Comparison of ENCODE assay signal across 8 cellular contexts in genomic region chr15:78422571-78423340, GRCh38. TPM values are rescaled to one million over a fixed set of nuclear protein-coding genes. Genes with fewer than 3 reads are reported as not detected.
DNase-seq lines count a peak whose midpoint lies in the region; ATAC-seq and TF ChIP-seq lines count a peak whose summit lies in the region.

No MANE protein-coding gene starts in this region.

- ATAC-seq in GM18870 (IDR thresholded peaks at IDR 0.05; ENCODE audit: unreplicated experiment): no peak

- no peaks in the 10 kb centered on the region for H3K9me3 ChIP-seq in tibial nerve

- no peaks in the 10 kb centered on the region for H3K36me3 ChIP-seq in tibial nerve

- H3K27me3 ChIP-seq in tibial nerve: peaks cover 0 to 3% of the 10 kb centered on the region in 2 donors

- no peak for TF ChIP-seq EP300 in tibial nerve (IDR thresholded peaks at IDR 0.05)

- TF ChIP-seq CTCF in RWPE1 (conservative IDR thresholded peaks at IDR 0.05; ENCODE audit: low read depth) (peak; percentile 97), fibroblast of pulmonary artery (IDR thresholded peaks at IDR 0.05; ENCODE audit: low read length, missing control alignments) (peak; percentile 99), tibial nerve (IDR thresholded peaks at IDR 0.05) (peak; percentile 81 to 94 (median 84))

- H3K27ac ChIP-seq in RWPE1 (no peak overlapping the region), tibial nerve (no peak overlapping the region)

- POLR2A ChIA-PET in RWPE1 (lab: Yijun Ruan, JAX; ENCODE audit: low non-redundant PET): interaction anchor here (0.7 to 0.8 kb wide), 2 partner anchors 8 to 15 kb away, joined by 3 read pairs; partner anchors contain the start of gene IREB2

- WGBS in tibial nerve, 2 donors: 47 to 62% methylated on average over 12 of the region's 12 CpGs

- peaks cover 0 to 16% (median 0%) of the 10 kb centered on the region in 4 donors for H3K4me1 ChIP-seq in tibial nerve

- H3K4me3 ChIP-seq in fibroblast of pulmonary artery (replicated peaks; ENCODE audit: low read depth, low read length) (no peak overlapping the region), tibial nerve (no peak overlapping the region)

- peak; percentile 73 for DNase-seq in DMS53 (lab: John Stamatoyannopoulos, UW)
- peak; percentile 45 for DNase-seq in LHCN-M2 (ENCODE audit: low read depth)
- DNase-seq in RWPE1 (ENCODE audit: low spot score): peak; percentile 73
- DNase-seq in activated T-helper 1 cell treated with Interleukin-2 at 50 U/mL for 16 hours (ENCODE audit: low read depth): peak; percentile 34
- DNase-seq in fibroblast of pulmonary artery (ENCODE audit: low read depth): peak; percentile 70
- peak in 43 of 56 donors; percentile 2 to 76 (median 23) for DNase-seq in nucleus accumbens (lab: John Stamatoyannopoulos, UW)
- DNase-seq in tibial nerve (ENCODE audit: low spot score in 2 of 2): peak; percentile 28 to 57

- no peak for TF ChIP-seq POLR2A in tibial nerve (IDR thresholded peaks at IDR 0.05)

- CTCF ChIA-PET in RWPE1 (lab: Yijun Ruan, JAX): interaction anchor here (0.5 to 2.5 kb wide), 18 partner anchors 11 to 431 kb away, joined by 3 to 21 read pairs (median 3); partner anchors contain the start of gene IREB2

RNA-seq across cellular contexts. Expression of gene IREB2, which starts 15.3 kb away (rescaled TPM):
- total RNA-seq in LHCN-M2 (2014; rRNA removed) (11.7 and 16.4 TPM in 2 replicates), tibial nerve (10 to 100 TPM; 32.4 to 45.9 (median 42.4) TPM)
- 8.3 TPM for polyA plus RNA-seq in LHCN-M2 (2012)

Comparison
In these comparisons a context has a peak if more than half of its experiments do, and no peak if none do; other contexts are left out.
1. DNase-seq: peak in every context shown above with its lines; median percentile 73 in DMS53; 73 in RWPE1; 70 in fibroblast of pulmonary artery; 45 in LHCN-M2; 42 in tibial nerve; 34 in activated T-helper 1 cell treated with Interleukin-2 at 50 U/mL for 16 hours; 23 in nucleus accumbens.